In the genomic region with DNA sequence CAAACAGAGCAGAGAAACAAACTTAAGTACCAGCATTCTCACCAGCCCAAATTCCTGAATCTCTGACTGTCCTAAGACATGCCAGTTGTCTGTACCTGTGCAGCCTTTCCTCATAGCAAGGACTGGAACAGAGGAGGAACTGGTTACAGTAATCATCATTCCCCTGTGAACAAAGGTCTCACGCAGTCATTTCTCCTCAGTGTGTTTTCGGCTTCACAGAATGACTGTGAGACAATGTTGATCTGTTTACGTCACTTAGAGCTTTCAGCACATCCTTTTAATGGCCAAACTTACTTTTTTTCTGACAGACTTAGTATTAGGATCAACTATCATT, we compare ENCODE assay signal across 21 cellular contexts.
DNase-seq lines count a peak whose midpoint lies in the region; ATAC-seq, FAIRE-seq and TF ChIP-seq lines count a peak whose summit lies in the region.
"Had no signal": no experiment of that assay in that cellular context is flagged by ENCODE, and none has a peak within 500 bp of the region (broad histone marks: within the 10 kb centered on the region; RNA-seq: fewer than 3 reads in every experiment).

No MANE protein-coding gene starts in this region.

- H3K9me3 Mint-ChIP-seq in HFFc6, result peaks cover 22% of the 10 kb centered on the region

- H3K27me3 Mint-ChIP-seq in HFFc6 (ENCODE audit: insufficient read depth), result no peaks in the 10 kb centered on the region; the same call in 1 of the 2 replicates
- H3K27me3 Mint-ChIP-seq: CD4-positive, alpha-beta memory T cell had no signal

- TF ChIP-seq CTCF in GM10266 (IDR thresholded peaks at IDR 0.05; ENCODE audit: control insufficient read depth, insufficient read depth, low read depth, missing control alignments) (no peak), HFFc6 (IDR thresholded peaks at IDR 0.05) (no peak), GM12878 (IDR thresholded peaks at IDR 0.05 in 2 of 3, conservative IDR thresholded peaks at IDR 0.05 in 1 of 3; ENCODE audit: control insufficient read depth in 2 of 3, extremely low read depth in 1 of 3, insufficient read depth in 1 of 3, low read depth in 3 of 3, low read length in 3 of 3) (no peak), mucosa of descending colon (IDR thresholded peaks at IDR 0.05) (no peak), PC-9 (conservative IDR thresholded peaks at IDR 0.05) (no peak)

- TF ChIP-seq RAD21 in GM12878 (IDR thresholded peaks at IDR 0.05; ENCODE audit: insufficient read depth, low read depth, low read length), result no peak

- ATAC-seq in GM12878 (no peak), mucosa of descending colon (peak; percentile 72), HG02642 (IDR thresholded peaks at IDR 0.05; ENCODE audit: poor library complexity, unreplicated experiment) (no peak), HG02981 (IDR thresholded peaks at IDR 0.05; ENCODE audit: unreplicated experiment) (no peak)

- no peak for FAIRE-seq in GM12878 (lab: Jason Lieb, UNC)
- FAIRE-seq: RCC 7860 had no signal

- H3K9me3 ChIP-seq in GM12878 (replicated peaks; ENCODE audit: control insufficient read depth, insufficient read depth, low read length) (peaks cover 24% of the 10 kb centered on the region), mucosa of descending colon (peaks cover 21% of the 10 kb centered on the region), PC-9 (ENCODE audit: insufficient read depth, low read depth) (peaks cover 11% of the 10 kb centered on the region; the same call in 1 of the 2 replicates)

- peaks cover 28% of the 10 kb centered on the region for H3K36me3 Mint-ChIP-seq in HFFc6 (ENCODE audit: low read depth)

- H3K79me2 ChIP-seq in GM12878 (ENCODE audit: control insufficient read depth, insufficient read depth, low read length) (no peaks in the 10 kb centered on the region), PC-9 (ENCODE audit: low read depth) (no peaks in the 10 kb centered on the region)

- SMC1A ChIA-PET in GM12878 (lab: Charles Lee; ENCODE audit: uncharacterized antibody, unreplicated experiment), result interaction anchor here (0.7 to 2.3 kb wide), 7 partner anchors 9 to 276 kb away, joined by 3 to 6 read pairs (median 4); no protein-coding TSS in a partner anchor

- H4K20me1 ChIP-seq in GM12878 (ENCODE audit: control insufficient read depth, insufficient read depth), result no peaks in the 10 kb centered on the region
- no peaks in the 10 kb centered on the region for H4K20me1 ChIP-seq in PC-9 (ENCODE audit: insufficient read depth)
- H4K20me1 ChIP-seq: BLaER1 had no signal

- CTCF ChIA-PET in GM12878 (lab: Yijun Ruan, JAX) (interaction anchor here (0.6 to 1.1 kb wide), 3 partner anchors 39 to 193 kb away, joined by 3 read pairs; no protein-coding TSS in a partner anchor), PC-9 (lab: Charles Lee) (no interaction called here)

- H3K9ac ChIP-seq in GM12878 (ENCODE audit: control insufficient read depth, insufficient read depth, low read length), result no peak overlapping the region
- H3K9ac ChIP-seq: BLaER1 had no signal

- no peak for TF ChIP-seq EP300 in GM12878 (IDR thresholded peaks at IDR 0.05; ENCODE audit: borderline replicate concordance in 1 of 2, control insufficient read depth in 1 of 2, low read depth in 2 of 2, low read length in 2 of 2)

- BruUV-seq in GM12878 (replicated peaks; lab: Mats Ljungman, UMichigan) (no TSS peak), PC-9 (replicated peaks; lab: Mats Ljungman, UMichigan) (no TSS peak)

- peaks cover 49% of the 10 kb centered on the region for H3K4me1 Mint-ChIP-seq in HFFc6 (ENCODE audit: low read depth)

- peak; percentile 4 for DNase-seq in GM10266 (ENCODE audit: extremely low spot score)
- DNase-seq in HFFc6, result no peak
- no peak for DNase-seq in GM12878 (ENCODE audit: low read depth, low spot score)
- no peak for DNase-seq in mucosa of descending colon
- no peak for DNase-seq in PC-9
- no peak for DNase-seq in AG08395 (ENCODE audit: low spot score)
- DNase-seq: Caco-2; CD4-positive, alpha-beta memory T cell; DMS 273 treated with DMSO at 0.1 percent for 48 hours; DMS79 treated with DMSO at 0.1 percent for 48 hours; H7; NCI-H1105; NCI-H2029 treated with DMSO at 0.1 percent for 48 hours; NCI-H226; NCI-H524; NCI-H82; SJCRH30 had no signal

- H3K4me3 Mint-ChIP-seq in HFFc6, result no peak overlapping the region
- H3K4me3 Mint-ChIP-seq: CD4-positive, alpha-beta memory T cell had no signal

- H3K27ac ChIP-seq in GM12878 (ENCODE audit: control insufficient read depth, insufficient read depth) (no peak overlapping the region), PC-9 (no peak overlapping the region)
- H3K27ac ChIP-seq: BLaER1, SJCRH30 had no signal

- H3K27me3 ChIP-seq in GM12878 (replicated peaks in 1 of 2; ENCODE audit: control insufficient read depth in 2 of 2, insufficient read depth in 2 of 2, low read length in 1 of 2) (no peaks in the 10 kb centered on the region), PC-9 (ENCODE audit: insufficient read depth, low read depth) (no peaks in the 10 kb centered on the region)
- H3K27me3 ChIP-seq: BLaER1, SJCRH30 had no signal

- intact Hi-C loops in GM12878 (cut with micrococcal nuclease; ENCODE audit: unreplicated experiment), result no loop called here
- intact Hi-C loops in mucosa of descending colon (cut with DNase I, micrococcal nuclease), result no loop called here
- intact Hi-C loops in PC-9 (cut with micrococcal nuclease; ENCODE audit: unreplicated experiment), result no loop called here

- in situ Hi-C loops in GM12878 (cut with MboI), result no loop called here

- H3K4me1 ChIP-seq in GM12878 (ENCODE audit: control insufficient read depth, insufficient read depth, low read length) (no peaks in the 10 kb centered on the region), mucosa of descending colon (ENCODE audit: low read depth) (no peaks in the 10 kb centered on the region), PC-9 (replicated peaks; ENCODE audit: insufficient read depth) (no peaks in the 10 kb centered on the region)
- H3K4me1 ChIP-seq: BLaER1, SJCRH30 had no signal

- RAD21 ChIA-PET in GM12878 (lab: Charles Lee; ENCODE audit: unreplicated experiment), result interaction anchor here (1.3 kb wide), 1 partner anchor 39 kb away, joined by 4 read pairs; no protein-coding TSS in a partner anchor

- H3K9me2 ChIP-seq in PC-9 (ENCODE audit: insufficient read depth), result no peaks in the 10 kb centered on the region

- H3K36me3 ChIP-seq in GM12878 (ENCODE audit: control insufficient read depth in 2 of 2, insufficient read depth in 2 of 2, low read length in 1 of 2) (no peaks in the 10 kb centered on the region), mucosa of descending colon (ENCODE audit: low read depth) (no peaks in the 10 kb centered on the region), PC-9 (ENCODE audit: low read depth) (no peaks in the 10 kb centered on the region)

- POLR2A ChIA-PET in GM12878 (lab: Charles Lee), result no interaction called here
- POLR2A ChIA-PET in PC-9 (lab: Charles Lee; ENCODE audit: unreplicated experiment), result no interaction called here

- TF ChIP-seq POLR2A in GM12878 (IDR thresholded peaks at IDR 0.05; ENCODE audit: low read depth, low read length), result no peak

- 58% methylated on average over 3 of the region's 3 CpGs for WGBS in GM12878 (ENCODE audit: insufficient coverage, insufficient replicate concordance, low lambda C conversion rate, missing lambda C conversion rate)

- H2AFZ ChIP-seq in GM12878 (ENCODE audit: control insufficient read depth, low read depth, low read length) (peak overlapping the region; percentile 26; the same call in 1 of the 2 replicates), PC-9 (no peak overlapping the region)

- H3K4me3 ChIP-seq in GM12878 (no peak overlapping the region), mucosa of descending colon (no peak overlapping the region), PC-9 (no peak overlapping the region)
- H3K4me3 ChIP-seq: BLaER1, SJCRH30 had no signal

- no peaks in the 10 kb centered on the region for H3F3A ChIP-seq in PC-9 (ENCODE audit: insufficient read depth, low read depth)

- H3K4me2 ChIP-seq in GM12878 (ENCODE audit: control insufficient read depth, insufficient read depth) (no peak overlapping the region), PC-9 (no peak overlapping the region)
- H3K4me2 ChIP-seq: BLaER1 had no signal

- H3K27ac Mint-ChIP-seq in HFFc6, result peak overlapping the region; percentile 17; the same call in 1 of the 2 replicates

TF ChIP-seq in GM12878, 131 proteins besides CTCF, POLR2A, EP300 and RAD21:
- no peak for TF ChIP-seq CBFB (IDR thresholded peaks at IDR 0.05; ENCODE audit: low read depth)
